Comparison of ENCODE assay signal across 1 cellular context in the genomic region with DNA sequence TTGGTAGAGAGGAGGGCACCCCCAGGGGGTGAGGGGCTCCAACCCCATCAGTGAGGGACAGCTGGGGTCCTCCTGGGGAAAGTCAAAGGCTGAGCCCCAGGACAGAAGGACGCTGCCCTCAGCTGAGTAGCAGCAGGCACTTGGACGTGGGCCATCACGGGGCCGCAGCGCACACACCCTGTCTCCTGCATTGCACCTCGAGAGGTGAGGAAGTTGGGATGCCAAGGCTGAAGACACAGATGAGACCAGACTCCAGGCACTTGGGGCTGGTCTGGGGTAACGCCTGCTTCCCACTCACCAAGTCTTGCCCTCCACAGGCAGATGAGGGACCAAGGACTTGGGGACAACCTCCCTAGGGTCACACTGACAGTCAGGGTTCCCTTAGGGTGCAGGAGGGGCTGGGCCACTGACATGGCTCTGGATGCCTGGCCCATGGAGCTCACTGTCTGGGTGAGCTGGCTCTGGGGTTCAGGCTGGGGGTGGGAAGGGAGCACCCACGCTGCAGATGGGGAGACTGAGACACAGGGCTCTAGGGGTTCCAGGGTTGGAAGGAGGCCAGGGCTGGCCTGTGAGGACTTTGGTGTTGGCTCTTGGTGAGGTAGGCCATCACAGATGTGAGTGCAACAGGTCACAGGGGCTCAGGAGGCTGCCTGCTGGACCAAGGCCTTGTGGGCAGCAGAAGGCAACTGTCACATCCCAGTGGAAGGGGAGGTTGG.
TF ChIP-seq lines count a peak whose summit lies in the region.

No MANE protein-coding gene starts in this region.

TF ChIP-seq in H1, 55 proteins besides CTCF, POLR2A, EP300 and RAD21:
- TF ChIP-seq CTBP2 (IDR thresholded peaks at IDR 0.05; ENCODE audit: borderline replicate concordance, insufficient read depth, insufficient read length, low read length) (no peak), SP1 (IDR thresholded peaks at IDR 0.05; ENCODE audit: low read depth, low read length) (no peak), SIN3A (conservative IDR thresholded peaks at IDR 0.05 in 1 of 2, IDR thresholded peaks at IDR 0.05 in 1 of 2; ENCODE audit: low read depth in 1 of 2, low read length in 2 of 2) (no peak), TBP (IDR thresholded peaks at IDR 0.05; ENCODE audit: low read depth, low read length) (no peak), TAF1 (IDR thresholded peaks at IDR 0.05; ENCODE audit: low read depth, low read length) (no peak), BRCA1 (IDR thresholded peaks at IDR 0.05; ENCODE audit: low read depth, low read length) (no peak), CBX5 (IDR thresholded peaks at IDR 0.05; ENCODE audit: low read depth, low read length) (no peak), JUND (IDR thresholded peaks at IDR 0.05; ENCODE audit: low read length) (no peak), RXRA (IDR thresholded peaks at IDR 0.05; ENCODE audit: insufficient read depth, low read depth, low read length) (no peak), YY1 (IDR thresholded peaks at IDR 0.05; ENCODE audit: low read depth, low read length) (no peak), GTF2F1 (IDR thresholded peaks at IDR 0.05; ENCODE audit: borderline replicate concordance, low read depth, low read length) (no peak)
